Comparison of ENCODE assay signal across 1 cellular context in the genomic region with DNA sequence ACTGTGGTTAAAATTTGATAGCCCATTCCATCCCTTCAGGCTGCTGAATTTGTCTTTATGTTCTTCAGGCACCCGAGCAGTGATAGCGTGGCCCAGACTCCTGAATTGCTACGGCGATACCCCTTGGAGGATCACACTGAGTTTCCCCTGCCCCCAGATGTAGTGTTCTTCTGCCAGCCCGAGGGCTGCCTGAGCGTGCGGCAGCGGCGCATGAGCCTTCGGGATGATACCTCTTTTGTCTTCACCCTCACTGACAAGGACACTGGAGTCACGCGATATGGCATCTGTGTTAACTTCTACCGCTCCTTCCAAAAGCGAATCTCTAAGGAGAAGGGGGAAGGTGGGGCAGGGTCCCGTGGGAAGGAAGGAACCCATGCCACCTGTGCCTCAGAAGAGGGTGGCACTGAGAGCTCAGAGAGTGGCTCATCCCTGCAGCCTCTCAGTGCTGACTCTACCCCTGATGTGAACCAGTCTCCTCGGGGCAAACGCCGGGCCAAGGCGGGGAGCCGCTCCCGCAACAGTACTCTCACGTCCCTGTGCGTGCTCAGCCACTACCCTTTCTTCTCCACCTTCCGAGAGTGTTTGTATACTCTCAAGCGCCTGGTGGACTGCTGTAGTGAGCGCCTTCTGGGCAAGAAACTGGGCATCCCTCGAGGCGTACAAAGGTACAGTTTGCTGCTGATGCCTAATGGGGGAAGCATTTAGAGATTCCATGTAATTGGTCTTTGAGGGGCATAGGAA.
TF ChIP-seq lines count a peak whose summit lies in the region.

No MANE protein-coding gene starts in this region.

TF ChIP-seq in H1, 55 proteins besides CTCF, POLR2A, EP300 and RAD21:
- TF ChIP-seq YY1 (IDR thresholded peaks at IDR 0.05; ENCODE audit: low read depth, low read length): no peak
